10 cellular contexts compared by ENCODE assay signal in the genomic region with DNA sequence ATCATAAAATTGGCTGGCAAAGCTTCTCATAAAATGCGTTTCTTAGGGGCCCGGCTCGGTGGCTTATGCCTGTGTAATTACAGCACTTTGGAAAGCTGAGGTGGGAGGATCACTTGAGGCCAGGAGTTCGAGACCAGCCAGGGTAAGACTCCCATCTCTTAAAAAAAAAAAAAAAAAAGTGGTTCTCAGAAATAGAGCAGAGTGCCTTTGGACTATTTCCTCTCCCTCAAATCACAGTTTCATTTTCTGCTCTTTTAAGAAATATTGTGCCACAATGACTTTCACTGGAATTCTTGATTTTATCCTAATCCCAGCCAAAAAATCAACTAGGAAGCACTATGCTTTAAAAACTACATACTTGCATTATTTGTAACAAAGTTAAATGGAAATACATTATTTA. TPM values are rescaled to one million over a fixed set of nuclear protein-coding genes. Genes with fewer than 3 reads are reported as not detected.
DNase-seq lines count a peak whose midpoint lies in the region; ATAC-seq and TF ChIP-seq lines count a peak whose summit lies in the region.
"Had no signal": no experiment of that assay in that cellular context is flagged by ENCODE, and none has a peak within 500 bp of the region (broad histone marks: within the 10 kb centered on the region; RNA-seq: fewer than 3 reads in every experiment).

No MANE protein-coding gene starts in this region.

- intact Hi-C loops in spleen (cut with DNase I; ENCODE audit: low total_unique reads) = no loop called here

- no peak for ATAC-seq in stimulated activated naive B cell treated with anti-CD40 and anti-IgM and Interleukin-4, amounts not matched to agents 10 μg/mL and 1 μg/mL and 100 μg/mL, for 72 hours (replicated peaks)

- peaks cover 6% of the 10 kb centered on the region for H3K27me3 Mint-ChIP-seq in IgD-negative memory B cell
- H3K27me3 Mint-ChIP-seq in stimulated activated naive B cell treated with anti-CD40 and anti-IgM and Interleukin-4, amounts not matched to agents 10 μg/mL and 1 μg/mL and 100 μg/mL, for 72 hours = peaks cover 0 to 7% of the 10 kb centered on the region in 2 donors

- H3K36me3 Mint-ChIP-seq in IgD-negative memory B cell = no peaks in the 10 kb centered on the region
- no peaks in the 10 kb centered on the region for H3K36me3 Mint-ChIP-seq in stimulated activated naive B cell treated with anti-CD40 and anti-IgM and Interleukin-4, amounts not matched to agents 10 μg/mL and 1 μg/mL and 100 μg/mL, for 72 hours

- DNase-seq in SK-N-MC (ENCODE audit: low read depth, low spot score) (no peak), right atrium auricular region (ENCODE audit: low spot score) (no peak), spleen (no peak), SHP77 treated with DMSO at 0.1 percent for 48 hours (lab: John Stamatoyannopoulos, UW) (no peak)
- no peak for DNase-seq in stimulated activated naive B cell treated with anti-CD40 and anti-IgM and Interleukin-4, amounts not matched to agents 10 μg/mL and 1 μg/mL and 100 μg/mL, for 72 hours
- no peak for DNase-seq in stimulated activated CD4-positive, alpha-beta T cell treated with anti-CD3 and anti-CD28 coated beads, Interleukin-4, amount 100 ng/mL, for 1 hour
- DNase-seq in activated T-cell treated with anti-CD3 and anti-CD28 coated beads, Interleukin-2, amount 50 U/mL, for 1 hour = no peak
- DNase-seq: cortex of kidney had no signal

- H3K4me1 ChIP-seq in right atrium auricular region = peaks cover 0 to 20% of the 10 kb centered on the region in 2 donors
- peaks cover 16 to 25% (median 18%) of the 10 kb centered on the region in 6 donors for H3K4me1 ChIP-seq in spleen
- H3K4me1 ChIP-seq: psoas muscle had no signal

- H3K9ac ChIP-seq in SK-N-MC (ENCODE audit: insufficient read length) = no peak overlapping the region

- H3K27me3 ChIP-seq in right atrium auricular region (no peaks in the 10 kb centered on the region), spleen (replicated peaks in 1 of 7) (no peaks in the 10 kb centered on the region)

- no peaks in the 10 kb centered on the region for H3K9me3 ChIP-seq in SK-N-MC (ENCODE audit: low read depth, low read length)
- no peaks in the 10 kb centered on the region for H3K9me3 ChIP-seq in right atrium auricular region
- H3K9me3 ChIP-seq in spleen = no peaks in the 10 kb centered on the region
- H3K9me3 ChIP-seq: psoas muscle had no signal

- no peak for TF ChIP-seq POLR2A in spleen (IDR thresholded peaks at IDR 0.05)

- peaks cover 9 to 15% (median 15%) of the 10 kb centered on the region in 3 donors for H3K4me1 Mint-ChIP-seq in IgD-negative memory B cell
- H3K4me1 Mint-ChIP-seq in stimulated activated naive B cell treated with anti-CD40 and anti-IgM and Interleukin-4, amounts not matched to agents 10 μg/mL and 1 μg/mL and 100 μg/mL, for 72 hours = peaks cover 9 to 17% of the 10 kb centered on the region in 2 donors

- H3K4me3 ChIP-seq in SK-N-MC (peak overlapping the region; percentile 36; the same call in 1 of the 2 replicates), right atrium auricular region (peak overlapping the region in 1 of 2 donors; percentile 11), spleen (no peak overlapping the region)
- H3K4me3 ChIP-seq: psoas muscle had no signal

- 12 to 27% (median 19%) methylated on average over 4 of the region's 4 CpGs for WGBS in spleen, 5 donors

- H3K9me3 Mint-ChIP-seq in IgD-negative memory B cell = no peaks in the 10 kb centered on the region
- H3K9me3 Mint-ChIP-seq in stimulated activated naive B cell treated with anti-CD40 and anti-IgM and Interleukin-4, amounts not matched to agents 10 μg/mL and 1 μg/mL and 100 μg/mL, for 72 hours = no peaks in the 10 kb centered on the region

- H3K36me3 ChIP-seq in SK-N-MC (ENCODE audit: insufficient read depth, low read length) (no peaks in the 10 kb centered on the region), right atrium auricular region (no peaks in the 10 kb centered on the region), spleen (no peaks in the 10 kb centered on the region)

- H3K27ac ChIP-seq in SK-N-MC (no peak overlapping the region), right atrium auricular region (peak overlapping the region; percentile 55 to 75), spleen (peak overlapping the region in 7 of 8 donors; percentile 2 to 65 (median 49))
- H3K27ac ChIP-seq: psoas muscle had no signal

- H3K27ac Mint-ChIP-seq in IgD-negative memory B cell = peak overlapping the region; percentile 10 to 84 (median 52)
- H3K27ac Mint-ChIP-seq in stimulated activated naive B cell treated with anti-CD40 and anti-IgM and Interleukin-4, amounts not matched to agents 10 μg/mL and 1 μg/mL and 100 μg/mL, for 72 hours = no peak overlapping the region

- no peak for TF ChIP-seq CTCF in right atrium auricular region (IDR thresholded peaks at IDR 0.05)
- peak in 1 of 11 experiments; percentile 14 for TF ChIP-seq CTCF in spleen (IDR thresholded peaks at IDR 0.05 in 8 of 11, conservative IDR thresholded peaks at IDR 0.05 in 3 of 11)

- H3K4me3 Mint-ChIP-seq in IgD-negative memory B cell = peak overlapping the region in 1 of 4 donors; percentile 10
- no peak overlapping the region for H3K4me3 Mint-ChIP-seq in stimulated activated naive B cell treated with anti-CD40 and anti-IgM and Interleukin-4, amounts not matched to agents 10 μg/mL and 1 μg/mL and 100 μg/mL, for 72 hours

RNA-seq across cellular contexts. Expression of gene HSF2BP, which starts 13.3 kb away (rescaled TPM):
- polyA plus RNA-seq in IgD-negative memory B cell (0.11 TPM), spleen (under 1 TPM; 0.13 to 0.35 (median 0.19) TPM)
- total RNA-seq in right atrium auricular region (under 1 TPM; 0.44 to 0.67 TPM), spleen (1 to 10 TPM in 2 of 7 donors, under 1 TPM in 3, not detected in 2; 0.19 to 1.9 (median 0.58) TPM)

RNA-seq across cellular contexts. Expression of gene RRP1B, which starts 13.4 kb away (rescaled TPM):
- polyA plus RNA-seq in IgD-negative memory B cell = 24.3 TPM
- total RNA-seq in right atrium auricular region = 10 to 100 TPM; 10.5 to 16.0 TPM
- total RNA-seq in spleen = 10 to 100 TPM; 25.3 to 28.9 (median 25.7) TPM
- polyA plus RNA-seq in spleen = 10 to 100 TPM in 2 of 3 donors, 1 to 10 TPM in 1; 7.9 to 11.6 (median 10.1) TPM
